In genomic region chr6:158377866-158378265, GRCh38 we compare ENCODE assay signal across 9 cellular contexts.
DNase-seq lines count a peak whose midpoint lies in the region; ATAC-seq and TF ChIP-seq lines count a peak whose summit lies in the region.
"Had no signal": no experiment of that assay in that cellular context is flagged by ENCODE, and none has a peak within 500 bp of the region (broad histone marks: within the 10 kb centered on the region; RNA-seq: fewer than 3 reads in every experiment).

No MANE protein-coding gene starts in this region.

- H3K4me1 ChIP-seq in heart left ventricle = peaks cover 0 to 15% (median 0%) of the 10 kb centered on the region in 12 donors
- peaks cover 0 to 4% of the 10 kb centered on the region in 2 donors for H3K4me1 ChIP-seq in right atrium auricular region
- peaks cover 2% of the 10 kb centered on the region for H3K4me1 ChIP-seq in mesenchymal stem cell (ENCODE audit: control insufficient read depth, insufficient read depth, low read depth, low read length)

- H3K9me3 ChIP-seq in heart left ventricle = no peaks in the 10 kb centered on the region
- no peaks in the 10 kb centered on the region for H3K9me3 ChIP-seq in right atrium auricular region
- H3K9me3 ChIP-seq in mesenchymal stem cell (ENCODE audit: control insufficient read depth, low read length) = no peaks in the 10 kb centered on the region

- H4K8ac ChIP-seq in mesenchymal stem cell (ENCODE audit: low read length) = no peak overlapping the region

- H3K27me3 ChIP-seq in heart left ventricle = no peaks in the 10 kb centered on the region
- H3K27me3 ChIP-seq in right atrium auricular region = no peaks in the 10 kb centered on the region
- H3K27me3 ChIP-seq in mesenchymal stem cell (ENCODE audit: control insufficient read depth in 1 of 2, insufficient read depth in 1 of 2, low read length in 2 of 2) = no peaks in the 10 kb centered on the region

- H3K14ac ChIP-seq in mesenchymal stem cell (ENCODE audit: low read length in 2 of 2) = no peak overlapping the region

- no peak overlapping the region for H3K4ac ChIP-seq in mesenchymal stem cell (ENCODE audit: low read depth in 1 of 2, low read length in 2 of 2)

- intact Hi-C loops in heart left ventricle (cut with DNase I) = no loop called here

- H3K27ac ChIP-seq in heart left ventricle (no peak overlapping the region), right atrium auricular region (no peak overlapping the region), cingulate gyrus (ENCODE audit: low read depth, low read length) (peak overlapping the region; percentile 57), mesenchymal stem cell (ENCODE audit: low read length, poor library complexity, severe bottlenecking) (peak overlapping the region; percentile 52)

- no peak overlapping the region for H3K9ac ChIP-seq in mesenchymal stem cell (ENCODE audit: low read length)

- no peak overlapping the region for H4K91ac ChIP-seq in mesenchymal stem cell (ENCODE audit: low read length)

- no peak overlapping the region for H3K4me2 ChIP-seq in mesenchymal stem cell (ENCODE audit: low read length, poor library complexity, severe bottlenecking)

- H2AK5ac ChIP-seq in mesenchymal stem cell (ENCODE audit: low read length, severe bottlenecking) = no peak overlapping the region

- no peak for TF ChIP-seq CTCF in heart left ventricle (IDR thresholded peaks at IDR 0.05)
- no peak for TF ChIP-seq CTCF in right atrium auricular region (IDR thresholded peaks at IDR 0.05)

- H3K23ac ChIP-seq in mesenchymal stem cell (ENCODE audit: low read length in 2 of 2) = no peak overlapping the region

- TF ChIP-seq POLR2A in heart left ventricle (IDR thresholded peaks at IDR 0.05) = no peak

- no peak overlapping the region for H2BK15ac ChIP-seq in mesenchymal stem cell (ENCODE audit: low read depth, poor library complexity, severe bottlenecking)

- H3K79me1 ChIP-seq in mesenchymal stem cell (replicated peaks; ENCODE audit: low read length, poor library complexity, severe bottlenecking) = peaks cover 34% of the 10 kb centered on the region

- ATAC-seq in heart left ventricle = peak in 3 of 4 donors; percentile 40 to 69 (median 55)
- ATAC-seq in GM21526 (IDR thresholded peaks at IDR 0.05; ENCODE audit: low FRiP score, unreplicated experiment) = no peak

- 63 to 73% (median 67%) methylated on average over 4 of the region's 4 CpGs for WGBS in heart left ventricle, 4 donors
- 55% methylated on average over 4 of the region's 4 CpGs for WGBS in mesenchymal stem cell

- H3K4me3 ChIP-seq in heart left ventricle (no peak overlapping the region), right atrium auricular region (no peak overlapping the region), mesenchymal stem cell (ENCODE audit: insufficient read depth in 1 of 2, low read depth in 1 of 2, low read length in 2 of 2) (no peak overlapping the region)

- no peak overlapping the region for H2BK5ac ChIP-seq in mesenchymal stem cell (ENCODE audit: low read depth, low read length, poor library complexity, severe bottlenecking)

- peak overlapping the region in 1 of 2 experiments; percentile 66 for H3K18ac ChIP-seq in mesenchymal stem cell (ENCODE audit: low read depth in 1 of 2, low read length in 2 of 2)

- no peak overlapping the region for H2BK120ac ChIP-seq in mesenchymal stem cell (ENCODE audit: low read depth, low read length)

- H3K36me3 ChIP-seq in heart left ventricle (no peaks in the 10 kb centered on the region), right atrium auricular region (no peaks in the 10 kb centered on the region), mesenchymal stem cell (ENCODE audit: control insufficient read depth in 1 of 2, insufficient read depth in 2 of 2, low read depth in 1 of 2, low read length in 2 of 2) (no peaks in the 10 kb centered on the region)

- no peak overlapping the region for H2BK12ac ChIP-seq in mesenchymal stem cell (ENCODE audit: low read length in 2 of 2)

- H2AFZ ChIP-seq in mesenchymal stem cell (ENCODE audit: low read depth, low read length) = no peak overlapping the region

- no peak for DNase-seq in heart left ventricle
- no peak for DNase-seq in right atrium auricular region (ENCODE audit: low spot score)
- DNase-seq in mesenchymal stem cell = peak; percentile 58
- DNase-seq in ureter (ENCODE audit: low spot score) = peak; percentile 49
- DNase-seq in NAMALWA (ENCODE audit: low spot score) = no peak
- no peak for DNase-seq in cortex of kidney (lab: John Stamatoyannopoulos, UW)
- DNase-seq: activated T-cell treated with anti-CD3 and anti-CD28 coated beads, Interleukin-2, amount 50 U/mL, for 1 hour had no signal

Comparison
In these comparisons a context has a peak if more than half of its experiments do, and no peak if none do; other contexts are left out.
1. DNase-seq: peak in mesenchymal stem cell (single experiment) and ureter (single experiment); none in heart left ventricle (0 of 5), right atrium auricular region (single experiment), NAMALWA (single experiment) and cortex of kidney (single experiment).
2. H3K27ac ChIP-seq: peak in cingulate gyrus (single experiment) and mesenchymal stem cell (single experiment); none in heart left ventricle (0 of 12) and right atrium auricular region (0 of 2).